8 cellular contexts compared by ENCODE assay signal in the genomic region with DNA sequence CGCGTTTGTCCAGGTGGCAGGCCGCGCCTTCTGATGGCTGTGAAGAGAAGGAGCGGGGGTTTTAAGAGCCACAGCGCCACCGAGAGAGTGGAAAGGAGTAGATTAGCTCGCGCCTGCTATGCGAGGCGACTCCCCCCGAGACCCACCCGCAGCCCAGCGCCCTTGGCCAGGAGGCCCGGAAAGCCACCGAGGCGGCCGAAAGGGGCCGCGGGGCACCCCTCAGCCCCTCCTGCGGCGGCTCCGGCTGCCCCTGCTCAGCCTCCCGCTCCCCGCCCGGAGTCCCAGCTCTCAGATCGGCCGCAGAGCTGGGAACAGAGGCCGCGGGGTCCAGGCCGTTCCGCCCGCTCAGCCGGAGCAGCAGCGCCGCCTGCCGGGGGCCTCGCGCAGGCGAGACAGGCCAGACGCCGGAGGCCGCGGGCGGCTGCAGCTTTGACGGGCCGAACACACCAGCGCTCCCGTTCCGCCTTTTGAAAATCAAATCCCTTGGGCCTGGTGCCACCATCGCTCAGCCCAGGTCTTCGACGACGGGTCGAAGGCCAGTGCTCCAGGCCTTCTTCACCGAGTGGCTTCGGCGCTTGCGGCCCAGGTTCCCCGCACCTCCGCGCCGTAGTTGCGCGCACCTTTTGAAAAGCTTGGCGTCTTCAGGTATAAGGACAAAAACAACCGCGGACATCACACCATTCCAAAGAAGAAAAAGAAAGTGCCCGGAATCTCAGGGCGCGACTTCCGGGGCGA. TPM values are rescaled to one million over a fixed set of nuclear protein-coding genes. Genes with fewer than 3 reads are reported as not detected.
A peak's percentile ranks its signal among the peaks of the same experiment; 100 is the strongest.
DNase-seq lines count a peak whose midpoint lies in the region; ATAC-seq and TF ChIP-seq lines count a peak whose summit lies in the region.

No MANE protein-coding gene starts in this region.

- no peaks in the 10 kb centered on the region for H3K36me3 ChIP-seq in muscle layer of colon (ENCODE audit: insufficient read depth, low read length)

- peak overlapping the region; percentile 84 to 85 for H3K4me3 Mint-ChIP-seq in stimulated activated naive B cell treated with anti-CD40 and anti-IgM and Interleukin-4, amounts not matched to agents 10 μg/mL and 1 μg/mL and 100 μg/mL, for 72 hours

- no peak overlapping the region for H3K9ac ChIP-seq in muscle layer of colon (ENCODE audit: low read length)

- H3K4me1 Mint-ChIP-seq in stimulated activated naive B cell treated with anti-CD40 and anti-IgM and Interleukin-4, amounts not matched to agents 10 μg/mL and 1 μg/mL and 100 μg/mL, for 72 hours = peaks cover 9 to 15% of the 10 kb centered on the region in 2 donors

- peak; percentile 62 for ATAC-seq in GM18858 (IDR thresholded peaks at IDR 0.05; ENCODE audit: unreplicated experiment)
- ATAC-seq in HG03066 (IDR thresholded peaks at IDR 0.05; ENCODE audit: low read depth, unreplicated experiment) = peak; percentile 89
- peak; percentile 91 to 93 for ATAC-seq in stimulated activated naive B cell treated with anti-CD40 and anti-IgM and Interleukin-4, amounts not matched to agents 10 μg/mL and 1 μg/mL and 100 μg/mL, for 72 hours (replicated peaks)

- H3K4me1 ChIP-seq in muscle layer of colon (ENCODE audit: insufficient read depth, low read length) = peaks cover 4% of the 10 kb centered on the region

- peaks cover 38 to 65% of the 10 kb centered on the region in 2 donors for H3K27me3 Mint-ChIP-seq in stimulated activated naive B cell treated with anti-CD40 and anti-IgM and Interleukin-4, amounts not matched to agents 10 μg/mL and 1 μg/mL and 100 μg/mL, for 72 hours

- TF ChIP-seq CTCF in epithelial cell of proximal tubule (conservative IDR thresholded peaks at IDR 0.05; ENCODE audit: low read depth, low read length) = peak; percentile 81

- peaks cover 3 to 4% of the 10 kb centered on the region in 2 donors for H3K9me3 Mint-ChIP-seq in stimulated activated naive B cell treated with anti-CD40 and anti-IgM and Interleukin-4, amounts not matched to agents 10 μg/mL and 1 μg/mL and 100 μg/mL, for 72 hours

- peak overlapping the region; percentile 91 for H3K27ac Mint-ChIP-seq in stimulated activated naive B cell treated with anti-CD40 and anti-IgM and Interleukin-4, amounts not matched to agents 10 μg/mL and 1 μg/mL and 100 μg/mL, for 72 hours

- DNase-seq in AG08395 (ENCODE audit: low spot score) (peak; percentile 81), NCI-H510A treated with DMSO at 0.1 percent for 48 hours (lab: John Stamatoyannopoulos, UW) (peak; percentile 42), epithelial cell of proximal tubule (ENCODE audit: low read depth) (no peak)
- peak; percentile 7 to 14 for DNase-seq in activated CD8-positive, alpha-beta memory T cell treated with anti-CD3 and anti-CD28 coated beads for 4 hours (ENCODE audit: low read depth in 2 of 2)
- DNase-seq in stimulated activated naive B cell treated with anti-CD40 and anti-IgM and Interleukin-4, amounts not matched to agents 10 μg/mL and 1 μg/mL and 100 μg/mL, for 72 hours = peak; percentile 67

- H3K4me3 ChIP-seq in epithelial cell of proximal tubule (ENCODE audit: low read depth, low read length) (peak overlapping the region; percentile 52), muscle layer of colon (ENCODE audit: low read depth in 1 of 2, low read length in 2 of 2) (peak overlapping the region; percentile 41 to 47)

- no peaks in the 10 kb centered on the region for H3K9me3 ChIP-seq in muscle layer of colon (ENCODE audit: low read length)

- no peak overlapping the region for H3K27ac ChIP-seq in muscle layer of colon (ENCODE audit: low read depth, low read length)

- no peaks in the 10 kb centered on the region for H3K36me3 Mint-ChIP-seq in stimulated activated naive B cell treated with anti-CD40 and anti-IgM and Interleukin-4, amounts not matched to agents 10 μg/mL and 1 μg/mL and 100 μg/mL, for 72 hours

- H3K27me3 ChIP-seq in muscle layer of colon (ENCODE audit: control insufficient read depth in 1 of 2, insufficient read depth in 2 of 2, low read length in 2 of 2) = peaks cover 41 to 60% of the 10 kb centered on the region in 2 donors

RNA-seq across cellular contexts. Expression of gene CDX2, which starts 15.3 kb away (rescaled TPM):
- not detected in 2 replicates for total RNA-seq in epithelial cell of proximal tubule

RNA-seq across cellular contexts. Expression of gene PDX1, which starts 34.0 kb away (rescaled TPM):
- total RNA-seq in epithelial cell of proximal tubule = not detected in 2 replicates

RNA-seq across cellular contexts. Expression of gene URAD, which starts 34.7 kb away (rescaled TPM):
- total RNA-seq in epithelial cell of proximal tubule = not detected in 2 replicates
